In genomic region chr14:33647385-33647786, GRCh38 we compare ENCODE assay signal across 14 cellular contexts.
DNase-seq lines count a peak whose midpoint lies in the region; ATAC-seq and TF ChIP-seq lines count a peak whose summit lies in the region.
"Had no signal": no experiment of that assay in that cellular context is flagged by ENCODE, and none has a peak within 500 bp of the region (broad histone marks: within the 10 kb centered on the region; RNA-seq: fewer than 3 reads in every experiment).

No MANE protein-coding gene starts in this region.

- no peak for TF ChIP-seq CTCF in epithelial cell of proximal tubule (conservative IDR thresholded peaks at IDR 0.05; ENCODE audit: low read depth, low read length)
- TF ChIP-seq CTCF in dorsolateral prefrontal cortex (IDR thresholded peaks at IDR 0.05 in 54 of 56, conservative IDR thresholded peaks at IDR 0.05 in 2 of 56; ENCODE audit: low read depth in 1 of 56, partially characterized antibody in 56 of 56), result no peak

- no peak overlapping the region for H3K27ac ChIP-seq in dorsolateral prefrontal cortex
- H3K27ac ChIP-seq: neural progenitor cell, SK-N-MC, testis had no signal

- no peaks in the 10 kb centered on the region for H3K27me3 ChIP-seq in dorsolateral prefrontal cortex
- H3K27me3 ChIP-seq: neural progenitor cell, testis had no signal

- H3K4me3 ChIP-seq in epithelial cell of proximal tubule (ENCODE audit: low read depth, low read length) (no peak overlapping the region), dorsolateral prefrontal cortex (no peak overlapping the region)
- H3K4me3 ChIP-seq: neural progenitor cell, SK-N-MC, testis had no signal

- DNase-seq in GM04503 (ENCODE audit: low read depth), result peak; percentile 96
- peak; percentile 94 for DNase-seq in RPMI7951 (ENCODE audit: low read depth)
- peak; percentile 95 for DNase-seq in epithelial cell of proximal tubule (ENCODE audit: low read depth)
- DNase-seq in pulmonary artery endothelial cell (ENCODE audit: low read depth, low spot score), result peak; percentile 68
- DNase-seq in NCI-H446 treated with DMSO at 0.1 percent for 48 hours (lab: John Stamatoyannopoulos, UW), result no peak
- DNase-seq in NCI-H510A (lab: John Stamatoyannopoulos, UW), result no peak
- no peak for DNase-seq in dorsolateral prefrontal cortex
- DNase-seq: activated naive CD4-positive, alpha-beta T cell treated with anti-CD3 and anti-CD28 coated beads, Interleukin-2, amount 50 U/mL, for 16 hours; DND-41; effector memory CD8-positive, alpha-beta T cell; testis had no signal

- intact Hi-C loops in dorsolateral prefrontal cortex (cut with DNase I), result no loop called here

- no peak for ATAC-seq in HG02642 (IDR thresholded peaks at IDR 0.05; ENCODE audit: poor library complexity, unreplicated experiment)
- ATAC-seq: effector memory CD8-positive, alpha-beta T cell had no signal

Comparison
In these comparisons a context has a peak if more than half of its experiments do, and no peak if none do; other contexts are left out.
1. DNase-seq: peak in GM04503 (single experiment), RPMI7951 (single experiment), epithelial cell of proximal tubule (single experiment) and pulmonary artery endothelial cell (single experiment); none in NCI-H446 treated with DMSO at 0.1 percent for 48 hours (single experiment), NCI-H510A (single experiment) and dorsolateral prefrontal cortex (0 of 10).